29 cellular contexts compared by ENCODE assay signal in genomic region chr2:234083572-234084348, GRCh38. TPM values are rescaled to one million over a fixed set of nuclear protein-coding genes. Genes with fewer than 3 reads are reported as not detected.
"Had no signal": no experiment of that assay in that cellular context is flagged by ENCODE, and none has a peak within 500 bp of the region (broad histone marks: within the 10 kb centered on the region; RNA-seq: fewer than 3 reads in every experiment).

No MANE protein-coding gene starts in this region.

- H3K4me3 Mint-ChIP-seq: activated CD4-positive, alpha-beta T cell treated with anti-CD3 and anti-CD28 coated beads, Interleukin-2, amount 10 ng/mL, durations not matched to agents 7 days and 5 days; activated CD8-positive, alpha-beta memory T cell treated with anti-CD3 and anti-CD28 coated beads, Interleukin-2, amount 10 ng/mL, durations not matched to agents 7 days and 5 days; activated CD8-positive, alpha-beta T cell treated with anti-CD3 and anti-CD28 coated beads for 36 hours; effector memory CD8-positive, alpha-beta T cell; memory B cell; nephron progenitor cell; stimulated activated effector memory CD8-positive, alpha-beta T cell treated with anti-CD3 and anti-CD28 coated beads, Interleukin-12 subunit alpha, Interleukin-12 subunit beta, amount 100 ng/mL, for 72 hours; T-helper 17 cell had no signal

- H3K36me3 Mint-ChIP-seq: activated CD8-positive, alpha-beta memory T cell treated with anti-CD3 and anti-CD28 coated beads, Interleukin-2, amount 10 ng/mL, durations not matched to agents 7 days and 5 days; activated naive CD4-positive, alpha-beta T cell treated with anti-CD3 and anti-CD28 coated beads, Interleukin-2, amount 50 U/mL, for 72 hours; stimulated activated effector memory CD8-positive, alpha-beta T cell treated with anti-CD3 and anti-CD28 coated beads, Interleukin-12 subunit alpha, Interleukin-12 subunit beta, amount 100 ng/mL, for 72 hours had no signal

- H3K27ac ChIP-seq: colonic mucosa, dorsolateral prefrontal cortex, esophagus squamous epithelium, gastrocnemius medialis, WERI-Rb-1 had no signal

- DNase-seq: activated CD4-positive, alpha-beta T cell treated with anti-CD3 and anti-CD28 coated beads, Interleukin-2, amount 10 ng/mL, durations not matched to agents 7 days and 5 days; activated CD4-positive, CD25-positive, alpha-beta regulatory T cell treated with anti-CD3 and anti-CD28 coated beads, Interleukin-2, amount 50 U/mL, for 72 hours; activated CD8-positive, alpha-beta memory T cell treated with anti-CD3 and anti-CD28 coated beads, Interleukin-2, amount 10 ng/mL, durations not matched to agents 7 days and 5 days; activated CD8-positive, alpha-beta T cell treated with anti-CD3 and anti-CD28 coated beads for 36 hours; activated T-cell treated with anti-CD3 and anti-CD28 coated beads for 4 hours; colonic mucosa; dorsolateral prefrontal cortex; effector memory CD8-positive, alpha-beta T cell; esophagus squamous epithelium; gastrocnemius medialis; hippocampal formation; nephron progenitor cell; nucleus accumbens; small intestine; stimulated activated CD4-positive, alpha-beta T cell treated with anti-CD3 and anti-CD28 coated beads, Interleukin-2, amount 100 ng/mL, for 24 hours; substantia nigra; SW 1271; T-helper 17 cell; thyroid gland; WERI-Rb-1 had no signal

- H3K27me3 ChIP-seq: breast epithelium, colonic mucosa, gastrocnemius medialis, thyroid gland had no signal

- H3K9me3 Mint-ChIP-seq: activated naive CD4-positive, alpha-beta T cell treated with anti-CD3 and anti-CD28 coated beads, Interleukin-2, amount 50 U/mL, for 72 hours; effector memory CD8-positive, alpha-beta T cell had no signal

- H3K9me3 ChIP-seq: breast epithelium, colonic mucosa, gastrocnemius medialis, thyroid gland had no signal

- H3K4me1 ChIP-seq: breast epithelium, colonic mucosa, gastrocnemius medialis had no signal

- H3K27me3 Mint-ChIP-seq: activated CD8-positive, alpha-beta T cell treated with anti-CD3 and anti-CD28 coated beads for 36 hours had no signal

- H3K4me1 Mint-ChIP-seq: activated CD8-positive, alpha-beta memory T cell treated with anti-CD3 and anti-CD28 coated beads, Interleukin-2, amount 10 ng/mL, durations not matched to agents 7 days and 5 days had no signal

- ATAC-seq: activated CD8-positive, alpha-beta memory T cell treated with anti-CD3 and anti-CD28 coated beads, Interleukin-2, amount 10 ng/mL, durations not matched to agents 7 days and 5 days; activated CD8-positive, alpha-beta T cell treated with anti-CD3 and anti-CD28 coated beads for 36 hours; activated naive CD4-positive, alpha-beta T cell treated with anti-CD3 and anti-CD28 coated beads, Interleukin-2, amount 50 U/mL, for 72 hours; effector memory CD8-positive, alpha-beta T cell; gastrocnemius medialis; sciatic nerve; stimulated activated effector memory CD8-positive, alpha-beta T cell treated with anti-CD3 and anti-CD28 coated beads, Interleukin-12 subunit alpha, Interleukin-12 subunit beta, amount 100 ng/mL, for 72 hours; T-helper 17 cell had no signal

- H3K36me3 ChIP-seq: breast epithelium, colonic mucosa, esophagus squamous epithelium, gastrocnemius medialis, thyroid gland, WERI-Rb-1 had no signal

- H3K4me3 ChIP-seq: breast epithelium, colonic mucosa, dorsolateral prefrontal cortex, esophagus squamous epithelium, gastrocnemius medialis, thyroid gland had no signal

- H3K27ac Mint-ChIP-seq: activated CD4-positive, alpha-beta T cell treated with anti-CD3 and anti-CD28 coated beads, Interleukin-2, amount 10 ng/mL, durations not matched to agents 7 days and 5 days; activated CD8-positive, alpha-beta memory T cell treated with anti-CD3 and anti-CD28 coated beads, Interleukin-2, amount 10 ng/mL, durations not matched to agents 7 days and 5 days; activated CD8-positive, alpha-beta T cell treated with anti-CD3 and anti-CD28 coated beads for 36 hours; activated naive CD4-positive, alpha-beta T cell treated with anti-CD3 and anti-CD28 coated beads, Interleukin-2, amount 50 U/mL, for 72 hours; effector memory CD8-positive, alpha-beta T cell; memory B cell; nephron progenitor cell; stimulated activated effector memory CD8-positive, alpha-beta T cell treated with anti-CD3 and anti-CD28 coated beads, Interleukin-12 subunit alpha, Interleukin-12 subunit beta, amount 100 ng/mL, for 72 hours; T-helper 17 cell had no signal

RNA-seq across cellular contexts. Expression of gene SPP2, which starts 33.3 kb away (rescaled TPM):
- total RNA-seq: activated CD4-positive, alpha-beta T cell treated with anti-CD3 and anti-CD28 coated beads, Interleukin-2, amount 10 ng/mL, durations not matched to agents 7 days and 5 days; activated CD8-positive, alpha-beta memory T cell treated with anti-CD3 and anti-CD28 coated beads, Interleukin-2, amount 10 ng/mL, durations not matched to agents 7 days and 5 days; activated CD8-positive, alpha-beta T cell treated with anti-CD3 and anti-CD28 coated beads for 36 hours; activated naive CD4-positive, alpha-beta T cell treated with anti-CD3 and anti-CD28 coated beads, Interleukin-2, amount 50 U/mL, for 72 hours; astrocyte; breast epithelium; colonic mucosa; esophagus squamous epithelium; mononuclear cell; renal cortical epithelial cell; sciatic nerve; T-helper 17 cell; thyroid gland; ureter had no signal
- polyA plus RNA-seq: small intestine had no signal
